19 cellular contexts compared by ENCODE assay signal in genomic region chr14:50932592-50933500, GRCh38. TPM values are rescaled to one million over a fixed set of nuclear protein-coding genes. Genes with fewer than 3 reads are reported as not detected.
DNase-seq lines count a peak whose midpoint lies in the region; ATAC-seq and TF ChIP-seq lines count a peak whose summit lies in the region.
"Had no signal": no experiment of that assay in that cellular context is flagged by ENCODE, and none has a peak within 500 bp of the region (broad histone marks: within the 10 kb centered on the region; RNA-seq: fewer than 3 reads in every experiment).

No MANE protein-coding gene starts in this region.

- H3K9me3 Mint-ChIP-seq in dendritic cell treated with granulocyte-macrophage colony-stimulating factor and Interleukin-4, amounts not matched to agents 40 ng/mL and 50 ng/mL, for 4 days: no peaks in the 10 kb centered on the region
- no peaks in the 10 kb centered on the region for H3K9me3 Mint-ChIP-seq in neural progenitor cell
- no peaks in the 10 kb centered on the region for H3K9me3 Mint-ChIP-seq in stimulated activated effector memory CD8-positive, alpha-beta T cell treated with anti-CD3 and anti-CD28 coated beads, Interleukin-12 subunit alpha, Interleukin-12 subunit beta, amount 100 ng/mL, for 72 hours
- H3K9me3 Mint-ChIP-seq: activated naive CD8-positive, alpha-beta T cell treated with anti-CD3 and anti-CD28 coated beads for 36 hours; activated T-helper 1 cell treated with anti-CD3 and anti-CD28 coated beads, Interleukin-12 subunit alpha, Interleukin-12 subunit beta, Interleukin-2, Interleukin-4 antibody, amounts not matched to agents 30 ng/mL and 10 ng/mL and 1 ng/mL, durations not matched to agents 14 hours and 24 hours and 36 hours; T-helper 2 cell treated with Interferon-gamma antibody and Interleukin-4, amounts not matched to agents 5 μg/mL and 100 μg/mL, for 36 hours had no signal

- H2AFZ ChIP-seq in neural progenitor cell (replicated peaks) (no peak overlapping the region), GM23248 (no peak overlapping the region)

- H3K9me2 ChIP-seq in GM23248 (ENCODE audit: insufficient read depth): no peaks in the 10 kb centered on the region

- in situ Hi-C loops in GM23248 (cut with MboI): no loop called here

- DNase-seq in EL (peak; percentile 12), NCI-H82 treated with DMSO at 0.1 percent for 48 hours (lab: John Stamatoyannopoulos, UW; ENCODE audit: unreplicated experiment) (peak; percentile 70), neural progenitor cell (ENCODE audit: low spot score) (peak; percentile 29), GM23248 (no peak)
- DNase-seq in stimulated activated effector memory CD8-positive, alpha-beta T cell treated with anti-CD3 and anti-CD28 coated beads, Interleukin-12 subunit alpha, Interleukin-12 subunit beta, amount 100 ng/mL, for 72 hours (ENCODE audit: low spot score in 2 of 2): no peak
- DNase-seq: activated naive CD8-positive, alpha-beta T cell treated with anti-CD3 and anti-CD28 coated beads for 36 hours; cortex of kidney; erythroblast; gastrocnemius medialis; HCEC 1CT; NCI-H1092; NCI-H2081 treated with DMSO at 0.1 percent for 48 hours; retina; spleen had no signal

- no peak for TF ChIP-seq CTCF in neural progenitor cell (IDR thresholded peaks at IDR 0.05)

- peaks cover 64% of the 10 kb centered on the region for H3K36me3 Mint-ChIP-seq in dendritic cell treated with granulocyte-macrophage colony-stimulating factor and Interleukin-4, amounts not matched to agents 40 ng/mL and 50 ng/mL, for 4 days (ENCODE audit: low read depth)
- peaks cover 2% of the 10 kb centered on the region for H3K36me3 Mint-ChIP-seq in neural progenitor cell
- no peaks in the 10 kb centered on the region for H3K36me3 Mint-ChIP-seq in stimulated activated effector memory CD8-positive, alpha-beta T cell treated with anti-CD3 and anti-CD28 coated beads, Interleukin-12 subunit alpha, Interleukin-12 subunit beta, amount 100 ng/mL, for 72 hours
- H3K36me3 Mint-ChIP-seq: activated naive CD8-positive, alpha-beta T cell treated with anti-CD3 and anti-CD28 coated beads for 36 hours had no signal

- H3K27me3 ChIP-seq in neural progenitor cell (no peaks in the 10 kb centered on the region), GM23248 (replicated peaks; ENCODE audit: insufficient read depth) (no peaks in the 10 kb centered on the region)
- H3K27me3 ChIP-seq: breast epithelium, gastrocnemius medialis, spleen had no signal

- H3K4me3 Mint-ChIP-seq in dendritic cell treated with granulocyte-macrophage colony-stimulating factor and Interleukin-4, amounts not matched to agents 40 ng/mL and 50 ng/mL, for 4 days: no peak overlapping the region
- no peak overlapping the region for H3K4me3 Mint-ChIP-seq in neural progenitor cell
- no peak overlapping the region for H3K4me3 Mint-ChIP-seq in stimulated activated effector memory CD8-positive, alpha-beta T cell treated with anti-CD3 and anti-CD28 coated beads, Interleukin-12 subunit alpha, Interleukin-12 subunit beta, amount 100 ng/mL, for 72 hours
- H3K4me3 Mint-ChIP-seq: activated naive CD8-positive, alpha-beta T cell treated with anti-CD3 and anti-CD28 coated beads for 36 hours; activated T-helper 1 cell treated with anti-CD3 and anti-CD28 coated beads, Interleukin-12 subunit alpha, Interleukin-12 subunit beta, Interleukin-2, Interleukin-4 antibody, amounts not matched to agents 30 ng/mL and 10 ng/mL and 1 ng/mL, durations not matched to agents 14 hours and 24 hours and 36 hours; T-helper 2 cell treated with Interferon-gamma antibody and Interleukin-4, amounts not matched to agents 5 μg/mL and 100 μg/mL, for 36 hours had no signal

- H3K4me2 ChIP-seq in neural progenitor cell (no peak overlapping the region), GM23248 (ENCODE audit: unreplicated experiment) (no peak overlapping the region)

- H3K36me3 ChIP-seq in neural progenitor cell: peaks cover 7% of the 10 kb centered on the region
- peaks cover 17% of the 10 kb centered on the region for H3K36me3 ChIP-seq in GM23248 (ENCODE audit: low read depth)
- H3K36me3 ChIP-seq: gastrocnemius medialis had no signal

- no peak for ATAC-seq in HG03025 (IDR thresholded peaks at IDR 0.05; ENCODE audit: low FRiP score, unreplicated experiment)
- ATAC-seq in stimulated activated effector memory CD8-positive, alpha-beta T cell treated with anti-CD3 and anti-CD28 coated beads, Interleukin-12 subunit alpha, Interleukin-12 subunit beta, amount 100 ng/mL, for 72 hours: no peak
- ATAC-seq: gastrocnemius medialis had no signal

- H3K27ac ChIP-seq in neural progenitor cell (peak overlapping the region; percentile 10), GM23248 (no peak overlapping the region)
- H3K27ac ChIP-seq: breast epithelium, gastrocnemius medialis had no signal

- no peaks in the 10 kb centered on the region for H3K27me3 Mint-ChIP-seq in dendritic cell treated with granulocyte-macrophage colony-stimulating factor and Interleukin-4, amounts not matched to agents 40 ng/mL and 50 ng/mL, for 4 days
- H3K27me3 Mint-ChIP-seq in neural progenitor cell (ENCODE audit: insufficient read depth, low read depth): no peaks in the 10 kb centered on the region

- H3K9ac ChIP-seq in neural progenitor cell (no peak overlapping the region), GM23248 (no peak overlapping the region)

- peaks cover 10% of the 10 kb centered on the region for H3K4me1 ChIP-seq in neural progenitor cell
- H3K4me1 ChIP-seq in GM23248 (ENCODE audit: insufficient read depth): peaks cover 45% of the 10 kb centered on the region
- H3K4me1 ChIP-seq: breast epithelium had no signal

- H3K4me3 ChIP-seq in neural progenitor cell (no peak overlapping the region), GM23248 (no peak overlapping the region)
- H3K4me3 ChIP-seq: breast epithelium, gastrocnemius medialis, spleen had no signal

- WGBS in GM23248 (ENCODE audit: low coverage in 1 of 2, low lambda C conversion rate in 2 of 2, missing lambda C conversion rate in 2 of 2), 2 experiments: 93 to 97% methylated on average over 4 of the region's 4 CpGs

- H3K9me3 ChIP-seq in neural progenitor cell (ENCODE audit: low read depth): no peaks in the 10 kb centered on the region
- no peaks in the 10 kb centered on the region for H3K9me3 ChIP-seq in GM23248 (ENCODE audit: low read depth)
- H3K9me3 ChIP-seq: breast epithelium, gastrocnemius medialis, spleen had no signal

- H3F3A ChIP-seq in neural progenitor cell (ENCODE audit: low read depth) (peaks cover 7% of the 10 kb centered on the region), GM23248 (ENCODE audit: insufficient read depth) (peaks cover 24% of the 10 kb centered on the region)

- H4K20me1 ChIP-seq in neural progenitor cell (ENCODE audit: low read depth): no peaks in the 10 kb centered on the region
- no peaks in the 10 kb centered on the region for H4K20me1 ChIP-seq in GM23248 (ENCODE audit: insufficient read depth)

- intact Hi-C loops in dendritic cell treated with granulocyte-macrophage colony-stimulating factor and Interleukin-4, amounts not matched to agents 40 ng/mL and 50 ng/mL, for 4 days (cut with micrococcal nuclease): no loop called here

- H3K4me1 Mint-ChIP-seq in dendritic cell treated with granulocyte-macrophage colony-stimulating factor and Interleukin-4, amounts not matched to agents 40 ng/mL and 50 ng/mL, for 4 days (ENCODE audit: low read depth): peaks cover 44% of the 10 kb centered on the region
- peaks cover 13% of the 10 kb centered on the region for H3K4me1 Mint-ChIP-seq in neural progenitor cell
- H3K4me1 Mint-ChIP-seq in stimulated activated effector memory CD8-positive, alpha-beta T cell treated with anti-CD3 and anti-CD28 coated beads, Interleukin-12 subunit alpha, Interleukin-12 subunit beta, amount 100 ng/mL, for 72 hours: no peaks in the 10 kb centered on the region

- H3K79me2 ChIP-seq in neural progenitor cell (ENCODE audit: low read depth) (no peaks in the 10 kb centered on the region), GM23248 (ENCODE audit: insufficient read depth) (no peaks in the 10 kb centered on the region)

- H3K27ac Mint-ChIP-seq in dendritic cell treated with granulocyte-macrophage colony-stimulating factor and Interleukin-4, amounts not matched to agents 40 ng/mL and 50 ng/mL, for 4 days: peak overlapping the region; percentile 64
- no peak overlapping the region for H3K27ac Mint-ChIP-seq in neural progenitor cell
- no peak overlapping the region for H3K27ac Mint-ChIP-seq in stimulated activated effector memory CD8-positive, alpha-beta T cell treated with anti-CD3 and anti-CD28 coated beads, Interleukin-12 subunit alpha, Interleukin-12 subunit beta, amount 100 ng/mL, for 72 hours
- H3K27ac Mint-ChIP-seq: activated naive CD8-positive, alpha-beta T cell treated with anti-CD3 and anti-CD28 coated beads for 36 hours; activated T-helper 1 cell treated with anti-CD3 and anti-CD28 coated beads, Interleukin-12 subunit alpha, Interleukin-12 subunit beta, Interleukin-2, Interleukin-4 antibody, amounts not matched to agents 30 ng/mL and 10 ng/mL and 1 ng/mL, durations not matched to agents 14 hours and 24 hours and 36 hours; T-helper 2 cell treated with Interferon-gamma antibody and Interleukin-4, amounts not matched to agents 5 μg/mL and 100 μg/mL, for 36 hours had no signal

RNA-seq across cellular contexts. Expression of gene PYGL, which starts 11.4 kb away (rescaled TPM):
- 63.0 and 63.5 TPM in 2 replicates for total RNA-seq in neural progenitor cell (ENCODE audit: low replicate concordance)
- total RNA-seq in GM23248 (2014; rRNA removed; shearing (Covaris generic)): 42.6 and 52.6 TPM in 2 replicates
- 55.8 and 56.2 TPM in 2 replicates for polyA plus RNA-seq in GM23248 (2016; fragmentation: Nextera tagmentation; extraction: Ambion mirVana)

Comparison
In these comparisons a context has a peak if more than half of its experiments do, and no peak if none do; other contexts are left out.
1. DNase-seq: peak in EL (single experiment), NCI-H82 treated with DMSO at 0.1 percent for 48 hours (single experiment) and neural progenitor cell (single experiment); none in GM23248 (single experiment) and stimulated activated effector memory CD8-positive, alpha-beta T cell treated with anti-CD3 and anti-CD28 coated beads, Interleukin-12 subunit alpha, Interleukin-12 subunit beta, amount 100 ng/mL, for 72 hours (0 of 2).